Comparison of ENCODE assay signal across 12 cellular contexts in the genomic region with DNA sequence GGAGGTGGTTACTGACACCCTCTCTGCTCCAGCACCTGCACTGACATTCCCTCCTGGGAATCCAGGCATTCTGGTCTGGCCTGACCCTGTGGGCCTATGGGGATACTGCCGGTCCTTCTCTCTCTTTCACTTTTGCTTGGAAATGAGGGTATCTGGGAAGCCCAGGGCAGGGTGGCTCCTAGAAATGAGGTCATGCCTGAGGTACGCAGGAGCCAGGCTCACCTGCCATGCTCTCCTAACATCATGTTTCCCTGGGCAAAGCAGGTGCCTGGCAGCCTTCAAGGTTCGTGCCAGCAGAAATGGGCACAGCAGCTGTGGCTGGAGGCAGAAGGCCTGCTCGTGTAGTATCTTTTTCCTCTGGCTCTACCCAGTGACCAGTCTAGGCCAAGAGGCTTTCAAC. TPM values are rescaled to one million over a fixed set of nuclear protein-coding genes. Genes with fewer than 3 reads are reported as not detected.
DNase-seq lines count a peak whose midpoint lies in the region; ATAC-seq and TF ChIP-seq lines count a peak whose summit lies in the region.
"Had no signal": no experiment of that assay in that cellular context is flagged by ENCODE, and none has a peak within 500 bp of the region (broad histone marks: within the 10 kb centered on the region; RNA-seq: fewer than 3 reads in every experiment).

No MANE protein-coding gene starts in this region.

- no peak for ATAC-seq in lower lobe of right lung
- no peak for ATAC-seq in GM19452 (IDR thresholded peaks at IDR 0.05; ENCODE audit: unreplicated experiment)
- no peak for ATAC-seq in GM18502 (IDR thresholded peaks at IDR 0.05; ENCODE audit: poor library complexity, unreplicated experiment)
- ATAC-seq: stimulated activated memory B cell treated with anti-CD40 and anti-IgM and Interleukin-4, amounts not matched to agents 10 μg/mL and 1 μg/mL and 100 μg/mL, for 72 hours had no signal

- no peak for TF ChIP-seq CTCF in chondrocyte (IDR thresholded peaks at IDR 0.05)
- no peak for TF ChIP-seq CTCF in lower lobe of right lung (IDR thresholded peaks at IDR 0.05)
- TF ChIP-seq CTCF in tibial artery (IDR thresholded peaks at IDR 0.05), result no peak

- peak overlapping the region; percentile 82 for H3K4me3 Mint-ChIP-seq in chondrocyte (ENCODE audit: unreplicated experiment)
- H3K4me3 Mint-ChIP-seq: stimulated activated memory B cell treated with anti-CD40 and anti-IgM and Interleukin-4, amounts not matched to agents 10 μg/mL and 1 μg/mL and 100 μg/mL, for 72 hours had no signal

- H3K36me3 ChIP-seq in lower lobe of right lung (no peaks in the 10 kb centered on the region), tibial artery (no peaks in the 10 kb centered on the region)

- H3K27me3 ChIP-seq in lower lobe of right lung (ENCODE audit: low read depth) (no peaks in the 10 kb centered on the region), tibial artery (no peaks in the 10 kb centered on the region)

- DNase-seq in NCI-H2196 treated with DMSO at 0.1 percent for 48 hours (lab: John Stamatoyannopoulos, UW; ENCODE audit: unreplicated experiment) (peak; percentile 78), chondrocyte (ENCODE audit: low spot score) (peak; percentile 53), lower lobe of right lung (no peak), tibial artery (no peak), cerebellum (ENCODE audit: low spot score) (no peak)
- no peak for DNase-seq in activated CD4-positive, alpha-beta T cell treated with anti-CD3 and anti-CD28 coated beads, Interleukin-2, amount 50 U/mL, for 1 hour
- DNase-seq: DND-41, H9, NCI-H446 treated with DMSO at 0.1 percent for 48 hours had no signal

- peak overlapping the region; percentile 98 for H3K27ac Mint-ChIP-seq in chondrocyte (ENCODE audit: unreplicated experiment)
- H3K27ac Mint-ChIP-seq: H9; stimulated activated memory B cell treated with anti-CD40 and anti-IgM and Interleukin-4, amounts not matched to agents 10 μg/mL and 1 μg/mL and 100 μg/mL, for 72 hours had no signal

- H3K4me1 ChIP-seq in lower lobe of right lung (peaks cover 84% of the 10 kb centered on the region), tibial artery (peaks cover 0 to 85% (median 75%) of the 10 kb centered on the region in 4 donors)

- H3K9me3 Mint-ChIP-seq in chondrocyte (ENCODE audit: low read depth), result no peaks in the 10 kb centered on the region
- H3K9me3 Mint-ChIP-seq: H9; stimulated activated memory B cell treated with anti-CD40 and anti-IgM and Interleukin-4, amounts not matched to agents 10 μg/mL and 1 μg/mL and 100 μg/mL, for 72 hours had no signal

- H3K4me3 ChIP-seq in lower lobe of right lung (peak overlapping the region; percentile 89), tibial artery (peak overlapping the region; percentile 88 to 95)

- H3K9me3 ChIP-seq in lower lobe of right lung (no peaks in the 10 kb centered on the region), tibial artery (no peaks in the 10 kb centered on the region)

- peaks cover 85% of the 10 kb centered on the region for H3K4me1 Mint-ChIP-seq in chondrocyte (ENCODE audit: low read depth)

- H3K27ac ChIP-seq in lower lobe of right lung (peak overlapping the region; percentile 96), tibial artery (peak overlapping the region; percentile 97 to 99)

- intact Hi-C loops in lower lobe of right lung (cut with DNase I), result no loop called here
- intact Hi-C loops in tibial artery (cut with DNase I; ENCODE audit: low total_unique reads), result no loop called here

- peaks cover 3% of the 10 kb centered on the region for H3K36me3 Mint-ChIP-seq in chondrocyte (ENCODE audit: low read depth)
- H3K36me3 Mint-ChIP-seq: stimulated activated memory B cell treated with anti-CD40 and anti-IgM and Interleukin-4, amounts not matched to agents 10 μg/mL and 1 μg/mL and 100 μg/mL, for 72 hours had no signal

- no peaks in the 10 kb centered on the region for H3K27me3 Mint-ChIP-seq in chondrocyte (ENCODE audit: low read depth)

RNA-seq across cellular contexts. Expression of gene ITGA3, which starts 3.3 kb away (rescaled TPM):
- total RNA-seq in chondrocyte (85.8 to 236 TPM (median 216 TPM) in 3 replicates), lower lobe of right lung (162 TPM), cerebellum (22.9 TPM)

RNA-seq across cellular contexts. Expression of gene PDK2, which starts 35.9 kb away (rescaled TPM):
- 28.9 to 38.0 TPM (median 31.1 TPM) in 3 replicates for total RNA-seq in chondrocyte
- total RNA-seq in lower lobe of right lung, result 35.7 TPM
- total RNA-seq in cerebellum, result 21.3 TPM

Comparison
In these comparisons a context has a peak if more than half of its experiments do, and no peak if none do; other contexts are left out.
1. DNase-seq: peak in NCI-H2196 treated with DMSO at 0.1 percent for 48 hours (single experiment) and chondrocyte (single experiment); none in lower lobe of right lung (single experiment), tibial artery (0 of 2), cerebellum (single experiment) and activated CD4-positive, alpha-beta T cell treated with anti-CD3 and anti-CD28 coated beads, Interleukin-2, amount 50 U/mL, for 1 hour (single experiment).